Comparison of ENCODE assay signal across 8 cellular contexts in the genomic region with DNA sequence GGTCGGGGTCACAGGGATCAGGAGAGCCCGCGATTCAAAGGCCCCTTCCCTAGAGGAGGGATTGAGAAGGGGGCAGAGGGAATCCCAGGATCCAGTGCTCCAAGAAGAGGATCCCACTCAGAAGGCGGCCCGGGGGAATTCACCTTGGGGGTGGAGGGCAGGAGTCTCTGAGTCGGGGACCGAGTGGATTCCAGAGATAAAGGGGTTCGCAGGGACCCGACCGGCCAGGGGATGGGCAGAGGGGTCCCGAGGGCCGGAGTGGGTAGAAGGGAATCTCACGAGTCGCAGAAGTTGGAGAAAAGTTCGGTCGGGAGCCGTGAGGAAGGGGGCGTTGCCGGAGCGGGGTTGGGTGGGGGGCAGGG. TPM values are rescaled to one million over a fixed set of nuclear protein-coding genes. Genes with fewer than 3 reads are reported as not detected.
DNase-seq lines count a peak whose midpoint lies in the region; ATAC-seq and TF ChIP-seq lines count a peak whose summit lies in the region.

No MANE protein-coding gene starts in this region.

- no peaks in the 10 kb centered on the region for H3K27me3 Mint-ChIP-seq in CD8-positive, alpha-beta T cell (ENCODE audit: low read depth)

- H3K9me3 ChIP-seq in CD8-positive, alpha-beta T cell (ENCODE audit: low read length) = no peaks in the 10 kb centered on the region
- H3K9me3 ChIP-seq in PC-9 (ENCODE audit: insufficient read depth, low read depth) (no peaks in the 10 kb centered on the region), neutrophil (no peaks in the 10 kb centered on the region)

- peaks cover 43% of the 10 kb centered on the region for H3K4me1 Mint-ChIP-seq in CD8-positive, alpha-beta T cell (ENCODE audit: low read depth)

- intact Hi-C loops in CD8-positive, alpha-beta T cell (cut with DNase I, micrococcal nuclease) = loop anchor here (1.0 to 5.0 kb wide), 3 partner anchors 30 to 541 kb away; a partner anchor contains a TSS
- intact Hi-C loops in PC-9 (cut with micrococcal nuclease; ENCODE audit: unreplicated experiment) = loop anchor here (1.0 kb wide), 1 partner anchor 15 kb away; no protein-coding TSS in a partner anchor

- H2AFZ ChIP-seq in PC-9 = peak overlapping the region; percentile 86

- no peak for DNase-seq in CD8-positive, alpha-beta T cell
- DNase-seq in PC-9 (no peak), epithelial cell of prostate (ENCODE audit: low read depth, low spot score) (no peak), dedifferentiated amniotic fluid mesenchymal stem cell (ENCODE audit: extremely low spot score) (no peak), NCI-H526 treated with DMSO at 0.1 percent for 48 hours (lab: John Stamatoyannopoulos, UW) (no peak), NCI-H1092 treated with DMSO at 0.1 percent for 48 hours (lab: John Stamatoyannopoulos, UW) (no peak), anterior cingulate cortex (lab: John Stamatoyannopoulos, UW) (no peak)

- H3K4me1 ChIP-seq in CD8-positive, alpha-beta T cell (ENCODE audit: insufficient read depth, low read length) = peaks cover 37% of the 10 kb centered on the region
- H3K4me1 ChIP-seq in PC-9 (replicated peaks; ENCODE audit: insufficient read depth) (peaks cover 27% of the 10 kb centered on the region), neutrophil (ENCODE audit: control insufficient read depth in 1 of 2, insufficient read depth in 1 of 2, low read depth in 1 of 2, low read length in 1 of 2) (peaks cover 48 to 57% of the 10 kb centered on the region in 2 experiments)

- BruUV-seq in PC-9 (replicated peaks; lab: Mats Ljungman, UMichigan) = TSS peak; percentile 34

- H3K36me3 ChIP-seq in CD8-positive, alpha-beta T cell (ENCODE audit: insufficient read depth, low read length) = no peaks in the 10 kb centered on the region
- H3K36me3 ChIP-seq in PC-9 (ENCODE audit: low read depth) = no peaks in the 10 kb centered on the region; the same call in 1 of the 2 replicates
- H3K36me3 ChIP-seq in neutrophil = peaks cover 30% of the 10 kb centered on the region

- peaks cover 35% of the 10 kb centered on the region for H3K36me3 Mint-ChIP-seq in CD8-positive, alpha-beta T cell

- H3K27ac ChIP-seq in CD8-positive, alpha-beta T cell (ENCODE audit: low read depth, low read length) = peak overlapping the region; percentile 77
- H3K27ac ChIP-seq in PC-9 (no peak overlapping the region), epithelial cell of prostate (peak overlapping the region; percentile 88), neutrophil (peak overlapping the region; percentile 92)

- peak overlapping the region; percentile 98 for H3K4me2 ChIP-seq in PC-9

- CTCF ChIA-PET in CD8-positive, alpha-beta T cell (lab: Charles Lee) = interaction anchor here (4.3 kb wide), 1 partner anchor 12 kb away, joined by 40 read pairs; no protein-coding TSS in a partner anchor
- CTCF ChIA-PET in PC-9 (lab: Charles Lee) = interaction anchor here (0.6 to 0.7 kb wide), 3 partner anchors 12 to 174 kb away, joined by 3 to 11 read pairs (median 3); no protein-coding TSS in a partner anchor

- no peaks in the 10 kb centered on the region for H3K27me3 ChIP-seq in CD8-positive, alpha-beta T cell (ENCODE audit: insufficient read depth, low read length)
- H3K27me3 ChIP-seq in PC-9 (ENCODE audit: insufficient read depth, low read depth) (no peaks in the 10 kb centered on the region), neutrophil (no peaks in the 10 kb centered on the region)

- H3K79me2 ChIP-seq in PC-9 (ENCODE audit: low read depth) = peaks cover 40% of the 10 kb centered on the region

- H3K4me3 ChIP-seq in CD8-positive, alpha-beta T cell (ENCODE audit: low read depth, low read length) = peak overlapping the region; percentile 71
- H3K4me3 ChIP-seq in PC-9 (peak overlapping the region; percentile 76), neutrophil (ENCODE audit: low read depth in 1 of 2, low read length in 1 of 2) (peak overlapping the region; percentile 94 to 95)

- peak overlapping the region; percentile 92 for H3K4me3 Mint-ChIP-seq in CD8-positive, alpha-beta T cell

- H4K20me1 ChIP-seq in PC-9 (ENCODE audit: insufficient read depth) = 0 out of 2 replicates have a peak, but pooled peaks cover 4% of the 10 kb centered on the region

- POLR2A ChIA-PET in CD8-positive, alpha-beta T cell (lab: Charles Lee) = interaction anchor here (1.5 kb wide), 1 partner anchor 116 kb away, joined by 4 read pairs; a partner anchor contains a TSS
- POLR2A ChIA-PET in PC-9 (lab: Charles Lee; ENCODE audit: unreplicated experiment) = interaction anchor here (0.6 to 0.7 kb wide), 2 partner anchors 72 to 110 kb away, joined by 4 to 5 read pairs; a partner anchor contains a TSS

- H3K9me2 ChIP-seq in PC-9 (ENCODE audit: insufficient read depth) = no peaks in the 10 kb centered on the region

- no peaks in the 10 kb centered on the region for H3K9me3 Mint-ChIP-seq in CD8-positive, alpha-beta T cell

- ATAC-seq in CD8-positive, alpha-beta T cell = no peak

- peak overlapping the region; percentile 99 for H3K27ac Mint-ChIP-seq in CD8-positive, alpha-beta T cell

- no peak for TF ChIP-seq CTCF in CD8-positive, alpha-beta T cell (IDR thresholded peaks at IDR 0.05)
- no peak for TF ChIP-seq CTCF in PC-9 (conservative IDR thresholded peaks at IDR 0.05)
- TF ChIP-seq CTCF in neutrophil (IDR thresholded peaks at IDR 0.05) = no peak

- peaks cover 51% of the 10 kb centered on the region; the same call in 1 of the 2 replicates for H3F3A ChIP-seq in PC-9 (ENCODE audit: insufficient read depth, low read depth)

RNA-seq across cellular contexts. Expression of a gene that starts 0.3 kb away (rescaled TPM):
- total RNA-seq in CD8-positive, alpha-beta T cell = 10 to 100 TPM; 81.1 to 89.7 TPM
- 88.5 and 97.8 TPM in 2 replicates for total RNA-seq in PC-9 (2021)

RNA-seq across cellular contexts. Expression of a gene that starts 29.2 kb away (rescaled TPM):
- total RNA-seq in CD8-positive, alpha-beta T cell = 10 to 100 TPM; 23.2 to 25.4 TPM
- total RNA-seq in PC-9 (2021) = 7.6 and 10.6 TPM in 2 replicates

RNA-seq across cellular contexts. Expression of a gene that starts 29.6 kb away (rescaled TPM):
- total RNA-seq in CD8-positive, alpha-beta T cell = 100 to 1,000 TPM; 120 to 126 TPM
- total RNA-seq in PC-9 (2021) = 93.3 and 131 TPM in 2 replicates

RNA-seq across cellular contexts. Expression of a gene that starts 55.7 kb away (rescaled TPM):
- total RNA-seq in CD8-positive, alpha-beta T cell = not detected
- total RNA-seq in PC-9 (2021) = 0.13 TPM in 1 of 2 replicates, not detected in the other
